29 cellular contexts compared by ENCODE assay signal in genomic region chr12:110811972-110812371, GRCh38. TPM values are rescaled to one million over a fixed set of nuclear protein-coding genes. Genes with fewer than 3 reads are reported as not detected.
"Had no signal": no experiment of that assay in that cellular context is flagged by ENCODE, and none has a peak within 500 bp of the region (broad histone marks: within the 10 kb centered on the region; RNA-seq: fewer than 3 reads in every experiment).

No MANE protein-coding gene starts in this region.

- H3K9me3 ChIP-seq: SJCRH30 had no signal

- ATAC-seq: Panc1, PC-3, Right ventricle myocardium inferior, SK-N-SH treated with all-trans-retinoic acid at 6 μM for 48 hours, T-helper 17 cell had no signal

- H3K36me3 ChIP-seq: SJCRH30 had no signal

- H3K36me3 Mint-ChIP-seq: IgD-negative memory B cell had no signal

- H3K4me1 ChIP-seq: SJCRH30 had no signal

- H3K4me3 Mint-ChIP-seq: IgD-negative memory B cell, T-helper 17 cell had no signal

- H3K4me3 ChIP-seq: SJCRH30 had no signal

- DNase-seq: KBM-7, MV-4-11, NCI-H1048, NCI-H1105, NCI-H1417, NCI-H1436 treated with DMSO at 0.1 percent for 48 hours, NCI-H1694, NCI-H187 treated with DMSO at 0.1 percent for 48 hours, NCI-H2029 treated with DMSO at 0.1 percent for 48 hours, NCI-H2171 treated with DMSO at 0.1 percent for 48 hours, NCI-H345, NCI-H446 treated with DMSO at 0.1 percent for 48 hours, NCI-H510A treated with DMSO at 0.1 percent for 48 hours, NCI-H526, NCI-H748 treated with DMSO at 0.1 percent for 48 hours, PC-3, SHP77 treated with DMSO at 0.1 percent for 48 hours, SJCRH30, T-helper 1 cell, T-helper 17 cell had no signal

- H3K27ac Mint-ChIP-seq: IgD-negative memory B cell, T-helper 17 cell had no signal

- H3K27ac ChIP-seq: HL-60, SJCRH30 had no signal

- FAIRE-seq: HTR-8/SVneo had no signal

- H3K9me3 Mint-ChIP-seq: IgD-negative memory B cell had no signal

RNA-seq across cellular contexts. Expression of gene CCDC63, which starts 34.8 kb away (rescaled TPM):
- total RNA-seq: LHCN-M2, MCF 10A, OCI-LY7, PC-3, Right ventricle myocardium inferior, SJCRH30, T-helper 17 cell had no signal
- polyA plus RNA-seq: IgD-negative memory B cell had no signal
